ENCODE assay signal across 18 cellular contexts in the genomic region with DNA sequence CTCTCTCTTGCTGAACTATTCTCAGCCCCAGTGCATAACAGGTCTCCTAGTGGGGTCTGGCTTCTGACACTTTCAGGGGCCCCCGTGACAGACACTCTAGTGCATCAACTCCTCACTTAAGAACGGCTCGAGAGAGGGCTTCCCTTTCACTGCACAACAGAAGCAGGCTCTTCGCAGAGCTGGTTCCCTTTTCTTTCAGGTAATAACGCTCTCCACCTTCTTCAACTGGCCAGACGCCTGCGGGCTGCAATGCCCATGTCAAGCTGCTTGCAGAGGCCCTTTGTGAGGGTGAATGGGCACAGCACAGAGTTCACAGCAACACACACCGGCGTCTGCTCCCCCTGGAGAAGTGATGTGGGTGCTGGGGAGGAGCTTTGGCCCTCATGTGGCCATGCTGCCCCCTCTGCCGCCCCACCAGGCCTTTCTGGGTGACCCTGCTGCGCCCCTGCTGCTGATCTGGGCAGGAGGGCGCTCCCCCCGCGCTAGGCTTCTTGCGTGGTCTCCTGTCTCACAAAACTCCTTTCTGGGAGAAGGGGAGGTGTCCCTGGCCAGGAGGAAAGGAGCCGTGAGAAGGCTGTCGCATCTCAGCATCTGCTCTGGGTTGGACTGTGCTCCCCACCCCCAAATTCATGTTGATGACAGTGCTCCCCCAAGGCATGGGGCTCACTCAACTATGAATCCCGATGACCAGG. TPM values are rescaled to one million over a fixed set of nuclear protein-coding genes. Genes with fewer than 3 reads are reported as not detected.
DNase-seq lines count a peak whose midpoint lies in the region; ATAC-seq and TF ChIP-seq lines count a peak whose summit lies in the region.
"Had no signal": no experiment of that assay in that cellular context is flagged by ENCODE, and none has a peak within 500 bp of the region (broad histone marks: within the 10 kb centered on the region; RNA-seq: fewer than 3 reads in every experiment).

No MANE protein-coding gene starts in this region.

- H3K9me3 Mint-ChIP-seq in activated T-cell treated with anti-CD3 and anti-CD28 coated beads, Interleukin-2, amount 50 U/mL, for 4 hours = peaks cover 3% of the 10 kb centered on the region
- H3K9me3 Mint-ChIP-seq in brain = peaks cover 0 to 16% (median 10%) of the 10 kb centered on the region in 5 experiments
- H3K9me3 Mint-ChIP-seq in stimulated activated naive B cell treated with anti-CD40 and anti-IgM and Interleukin-4, amounts not matched to agents 10 μg/mL and 1 μg/mL and 100 μg/mL, for 72 hours = peaks cover 4 to 7% of the 10 kb centered on the region in 2 donors

- H2AK5ac ChIP-seq in IMR-90 (ENCODE audit: low read depth, low read length) = no peak overlapping the region; the same call in 1 of the 2 replicates

- peaks cover 26% of the 10 kb centered on the region for H3K4me1 ChIP-seq in IMR-90 (ENCODE audit: control insufficient read depth, insufficient read depth, low read length)

- no peak overlapping the region for H4K5ac ChIP-seq in IMR-90 (ENCODE audit: low read depth, low read length)

- no peaks in the 10 kb centered on the region for H3K27me3 Mint-ChIP-seq in activated T-cell treated with anti-CD3 and anti-CD28 coated beads, Interleukin-2, amount 50 U/mL, for 4 hours (ENCODE audit: low read depth)
- H3K27me3 Mint-ChIP-seq in brain = peaks cover 3% of the 10 kb centered on the region
- H3K27me3 Mint-ChIP-seq in stimulated activated naive B cell treated with anti-CD40 and anti-IgM and Interleukin-4, amounts not matched to agents 10 μg/mL and 1 μg/mL and 100 μg/mL, for 72 hours = no peaks in the 10 kb centered on the region

- DNase-seq in activated T-cell treated with anti-CD3 and anti-CD28 coated beads, Interleukin-2, amount 50 U/mL, for 4 hours = no peak
- DNase-seq in activated T-cell treated with anti-CD3 and anti-CD28 coated beads for 4 hours = no peak
- no peak for DNase-seq in IMR-90
- DNase-seq in stimulated activated naive B cell treated with anti-CD40 and anti-IgM and Interleukin-4, amounts not matched to agents 10 μg/mL and 1 μg/mL and 100 μg/mL, for 72 hours = no peak
- DNase-seq in NCI-H1092 treated with DMSO at 0.1 percent for 48 hours (lab: John Stamatoyannopoulos, UW) = no peak
- DNase-seq in MG63 = no peak
- DNase-seq: ACHN; colonic mucosa; mammary epithelial cell; NCI-H187 treated with DMSO at 0.1 percent for 48 hours; NCI-H510A; SHP77; stimulated activated CD4-positive, alpha-beta T cell treated with anti-CD3 and anti-CD28 coated beads, Interleukin-15, amount 100 ng/mL, for 24 hours; stimulated activated naive CD4-positive, alpha-beta T cell treated with Interleukin-2 at 50 U/mL for 16 hours had no signal

- no peak overlapping the region for H2BK120ac ChIP-seq in IMR-90 (ENCODE audit: low read depth, low read length)

- no peak overlapping the region for H4K91ac ChIP-seq in IMR-90 (ENCODE audit: insufficient read depth, low read depth, low read length)

- in situ Hi-C loops in IMR-90 (cut with MboI; ENCODE audit: low sequenced_read_pairs) = loop anchor here (25.0 kb wide), 1 partner anchor 835 kb away; no protein-coding TSS in a partner anchor

- intact Hi-C loops in IMR-90 (cut with micrococcal nuclease) = no loop called here

- H3K9me3 ChIP-seq in IMR-90 (ENCODE audit: control insufficient read depth, insufficient read depth, low read length) (no peaks in the 10 kb centered on the region), MG63 (peaks cover 6% of the 10 kb centered on the region)
- H3K9me3 ChIP-seq: colonic mucosa had no signal

- TF ChIP-seq RAD21 in IMR-90 (IDR thresholded peaks at IDR 0.05; ENCODE audit: low read length) = no peak

- H3K4me3 ChIP-seq in IMR-90 (ENCODE audit: insufficient read depth, low read depth, low read length) = no peak overlapping the region
- H3K4me3 ChIP-seq in MG63 = no peak overlapping the region
- H3K4me3 ChIP-seq: colonic mucosa, hepatocyte had no signal

- no peak overlapping the region for H2BK5ac ChIP-seq in IMR-90 (ENCODE audit: low read depth, low read length, poor library complexity, severe bottlenecking)

- H2BK15ac ChIP-seq in IMR-90 (ENCODE audit: low read depth, low read length) = no peak overlapping the region

- H3K4me1 Mint-ChIP-seq in activated T-cell treated with anti-CD3 and anti-CD28 coated beads, Interleukin-2, amount 50 U/mL, for 4 hours (ENCODE audit: low read depth) = peaks cover 58% of the 10 kb centered on the region
- H3K4me1 Mint-ChIP-seq in brain = peaks cover 69% of the 10 kb centered on the region
- H3K4me1 Mint-ChIP-seq in stimulated activated naive B cell treated with anti-CD40 and anti-IgM and Interleukin-4, amounts not matched to agents 10 μg/mL and 1 μg/mL and 100 μg/mL, for 72 hours = peaks cover 34 to 48% of the 10 kb centered on the region in 2 donors

- no TSS peak for BruUV-seq in IMR-90 (replicated peaks; lab: Mats Ljungman, UMichigan)

- H3K4ac ChIP-seq in IMR-90 (ENCODE audit: low read depth, low read length) = no peak overlapping the region; the same call in 1 of the 2 replicates

- POLR2A ChIA-PET in IMR-90 (lab: Charles Lee; ENCODE audit: unreplicated experiment) = no interaction called here

- TF ChIP-seq POLR2A in IMR-90 (IDR thresholded peaks at IDR 0.05; ENCODE audit: low read depth, low read length) = no peak

- H3K4me2 ChIP-seq in IMR-90 (ENCODE audit: low read depth, low read length) = no peak overlapping the region
- H3K4me2 ChIP-seq: hepatocyte had no signal

- H3K27me3 ChIP-seq in IMR-90 (ENCODE audit: control insufficient read depth, insufficient read depth, low read length) (no peaks in the 10 kb centered on the region), MG63 (no peaks in the 10 kb centered on the region)
- H3K27me3 ChIP-seq: colonic mucosa, hepatocyte had no signal

- H3K27ac Mint-ChIP-seq in brain = peak overlapping the region in 1 of 5 experiments; percentile 28
- peak overlapping the region; percentile 51 for H3K27ac Mint-ChIP-seq in stimulated activated naive B cell treated with anti-CD40 and anti-IgM and Interleukin-4, amounts not matched to agents 10 μg/mL and 1 μg/mL and 100 μg/mL, for 72 hours

- peak overlapping the region; percentile 11 for H2AK9ac ChIP-seq in IMR-90 (replicated peaks; ENCODE audit: low read depth, low read length, poor library complexity)

- H3K9ac ChIP-seq in IMR-90 (ENCODE audit: low read depth, low read length) = no peak overlapping the region

- CTCF ChIA-PET in IMR-90 (lab: Yijun Ruan, JAX) = no interaction called here

- H2BK20ac ChIP-seq in IMR-90 (ENCODE audit: low read depth, low read length) = no peak overlapping the region

- TF ChIP-seq CTCF in IMR-90 (conservative IDR thresholded peaks at IDR 0.05; ENCODE audit: low read depth, low read length) = no peak
- no peak for TF ChIP-seq CTCF in brain (conservative IDR thresholded peaks at IDR 0.05)

- no peak overlapping the region for H3K56ac ChIP-seq in IMR-90 (ENCODE audit: extremely low read depth, insufficient read depth, low read length)

- H2AFZ ChIP-seq in IMR-90 (replicated peaks; ENCODE audit: low read length, poor library complexity) = no peak overlapping the region
- H2AFZ ChIP-seq: hepatocyte had no signal

- peaks cover 12% of the 10 kb centered on the region for H3K9me1 ChIP-seq in IMR-90 (ENCODE audit: insufficient read depth, low read length)

- no peak overlapping the region for H3K14ac ChIP-seq in IMR-90 (replicated peaks; ENCODE audit: low read depth, low read length)

- peak overlapping the region; percentile 95 for H3K4me3 Mint-ChIP-seq in activated T-cell treated with anti-CD3 and anti-CD28 coated beads, Interleukin-2, amount 50 U/mL, for 4 hours
- peak overlapping the region; percentile 30 to 99 (median 52) for H3K4me3 Mint-ChIP-seq in brain
- H3K4me3 Mint-ChIP-seq in stimulated activated naive B cell treated with anti-CD40 and anti-IgM and Interleukin-4, amounts not matched to agents 10 μg/mL and 1 μg/mL and 100 μg/mL, for 72 hours = no peak overlapping the region

- peaks cover 29 to 78% of the 10 kb centered on the region in 2 experiments for H3K79me1 ChIP-seq in IMR-90 (ENCODE audit: low read depth in 1 of 2, low read length in 2 of 2)

- H3K23ac ChIP-seq in IMR-90 (ENCODE audit: low read depth, low read length) = no peak overlapping the region

- H3K36me3 ChIP-seq in IMR-90 (ENCODE audit: control insufficient read depth, insufficient read depth, low read length) (peaks cover 26% of the 10 kb centered on the region), MG63 (peaks cover 44% of the 10 kb centered on the region)
- H3K36me3 ChIP-seq: colonic mucosa had no signal

- peaks cover 18% of the 10 kb centered on the region for H3K36me3 Mint-ChIP-seq in activated T-cell treated with anti-CD3 and anti-CD28 coated beads, Interleukin-2, amount 50 U/mL, for 4 hours (ENCODE audit: insufficient read depth)
- H3K36me3 Mint-ChIP-seq in brain = peaks cover 26% of the 10 kb centered on the region
- H3K36me3 Mint-ChIP-seq in stimulated activated naive B cell treated with anti-CD40 and anti-IgM and Interleukin-4, amounts not matched to agents 10 μg/mL and 1 μg/mL and 100 μg/mL, for 72 hours = peaks cover 38 to 58% of the 10 kb centered on the region in 2 donors

- H3K18ac ChIP-seq in IMR-90 (ENCODE audit: low read depth, low read length) = no peak overlapping the region

- ATAC-seq in activated T-cell treated with anti-CD3 and anti-CD28 coated beads, Interleukin-2, amount 50 U/mL, for 4 hours = no peak
- ATAC-seq in IMR-90 (ENCODE audit: low read depth) (no peak), HG03432 (IDR thresholded peaks at IDR 0.05; ENCODE audit: unreplicated experiment) (no peak)
- no peak for ATAC-seq in stimulated activated naive B cell treated with anti-CD40 and anti-IgM and Interleukin-4, amounts not matched to agents 10 μg/mL and 1 μg/mL and 100 μg/mL, for 72 hours (replicated peaks)
- ATAC-seq: activated CD4-positive, CD25-positive, alpha-beta regulatory T cell treated with anti-CD3 and anti-CD28 coated beads, Interleukin-2, amount 50 U/mL, for 24 hours had no signal

- H3K27ac ChIP-seq in IMR-90 (ENCODE audit: insufficient read depth, low read length) = no peak overlapping the region
- H3K27ac ChIP-seq: colonic mucosa, hepatocyte had no signal

- no peak overlapping the region for H4K8ac ChIP-seq in IMR-90 (ENCODE audit: low read depth in 2 of 2, low read length in 2 of 2)

- 0 out of 2 replicates have a peak, but pooled peaks cover 5% of the 10 kb centered on the region for H4K20me1 ChIP-seq in IMR-90 (ENCODE audit: insufficient read depth, low read length)

- dilution Hi-C loops in IMR-90 (cut with HindIII; ENCODE audit: low sequenced_read_pairs, unreplicated experiment) = no loop called here

- 100% methylated on average over 1 of the region's 18 CpGs; no CpG with 5 or more reads in 1 of the 2 experiments for WGBS in IMR-90 (ENCODE audit: extremely low coverage in 2 of 2, insufficient read length in 1 of 2), 2 experiments

RNA-seq across cellular contexts. Expression of a gene that starts 2.4 kb away (rescaled TPM):
- 10 to 100 TPM; 72.8 to 85.9 (median 77.8) TPM for total RNA-seq in activated T-cell treated with anti-CD3 and anti-CD28 coated beads, Interleukin-2, amount 50 U/mL, for 4 hours
- total RNA-seq in IMR-90 (2012; rRNA removed) = 63.9 and 85.9 TPM in 2 replicates
- polyA plus RNA-seq in IMR-90 (2012; rRNA removed) = 103 and 134 TPM in 2 replicates
- 101 and 125 TPM in 2 replicates for polyA plus RNA-seq in IMR-90 (2012; cell fraction: cytosol; rRNA removed)
- polyA plus RNA-seq in IMR-90 (2012; cell fraction: nucleus; rRNA removed; ENCODE audit: low replicate concordance) = 35.7 and 44.4 TPM in 2 replicates
- polyA plus RNA-seq in brain (ENCODE audit: insufficient read depth, low read depth, low replicate concordance) = 59.0 TPM
- total RNA-seq in MG63 (2014; rRNA removed; shearing (Covaris generic); ENCODE audit: low replicate concordance) = 188 and 248 TPM in 2 replicates

RNA-seq across cellular contexts. Expression of a gene that starts 4.0 kb away (rescaled TPM):
- total RNA-seq in activated T-cell treated with anti-CD3 and anti-CD28 coated beads, Interleukin-2, amount 50 U/mL, for 4 hours = 10 to 100 TPM; 55.6 to 64.9 (median 61.4) TPM
- total RNA-seq in IMR-90 (2012; rRNA removed) = 10.4 and 26.9 TPM in 2 replicates
- polyA plus RNA-seq in IMR-90 (2012; rRNA removed) (69.0 and 119 TPM in 2 replicates), brain (ENCODE audit: insufficient read depth, low read depth, low replicate concordance) (95.6 TPM)
- polyA plus RNA-seq in IMR-90 (2012; cell fraction: cytosol; rRNA removed) = 70.7 and 121 TPM in 2 replicates
- polyA plus RNA-seq in IMR-90 (2012; cell fraction: nucleus; rRNA removed; ENCODE audit: low replicate concordance) = 19.3 and 45.4 TPM in 2 replicates
- 172 and 215 TPM in 2 replicates for total RNA-seq in MG63 (2014; rRNA removed; shearing (Covaris generic); ENCODE audit: low replicate concordance)

Comparison
In these comparisons a context has a peak if more than half of its experiments do, and no peak if none do; other contexts are left out.
1. H3K4me3 Mint-ChIP-seq: peak in activated T-cell treated with anti-CD3 and anti-CD28 coated beads, Interleukin-2, amount 50 U/mL, for 4 hours (single experiment) and brain (5 of 5); none in stimulated activated naive B cell treated with anti-CD40 and anti-IgM and Interleukin-4, amounts not matched to agents 10 μg/mL and 1 μg/mL and 100 μg/mL, for 72 hours (0 of 2).